In the genomic region with DNA sequence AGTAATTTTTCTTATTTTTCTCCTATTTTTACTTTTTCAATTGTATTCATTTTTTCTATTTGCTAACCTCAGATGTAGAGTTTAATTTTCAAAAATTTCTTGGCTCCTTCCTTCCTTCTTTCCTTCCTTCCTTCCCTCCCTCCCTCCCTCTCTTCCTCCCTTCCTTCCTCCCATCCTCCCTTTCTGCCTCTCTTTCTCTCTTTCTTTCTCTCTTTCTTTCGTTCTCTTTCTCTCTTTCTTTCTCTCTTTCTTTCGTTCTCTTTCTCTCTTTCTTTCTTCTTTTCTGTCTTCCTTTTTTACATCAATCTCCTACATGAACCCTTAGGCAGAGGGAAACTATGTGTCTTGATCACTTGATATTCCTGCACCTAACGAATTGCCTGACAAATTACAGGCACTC, we compare ENCODE assay signal across 24 cellular contexts. TPM values are rescaled to one million over a fixed set of nuclear protein-coding genes. Genes with fewer than 3 reads are reported as not detected.
"Had no signal": no experiment of that assay in that cellular context is flagged by ENCODE, and none has a peak within 500 bp of the region (broad histone marks: within the 10 kb centered on the region; RNA-seq: fewer than 3 reads in every experiment).

No MANE protein-coding gene starts in this region.

- H3K9me3 ChIP-seq: psoas muscle, SK-N-SH, vagina had no signal

- ATAC-seq: left ventricle myocardium superior; psoas muscle; right cardiac atrium; stimulated activated naive CD8-positive, alpha-beta T cell treated with anti-CD3 and anti-CD28 coated beads, Interleukin-15, amount 100 ng/mL, for 72 hours had no signal

- H3K27me3 Mint-ChIP-seq: memory B cell; stimulated activated naive CD8-positive, alpha-beta T cell treated with anti-CD3 and anti-CD28 coated beads, Interleukin-15, amount 100 ng/mL, for 72 hours had no signal

- H3K36me3 ChIP-seq: neural progenitor cell, vagina had no signal

- H3K4me1 ChIP-seq: neural progenitor cell, psoas muscle had no signal

- H3K27ac ChIP-seq: dorsolateral prefrontal cortex, epithelial cell of prostate, neural progenitor cell, psoas muscle, vagina, VCaP had no signal

- H3K4me3 Mint-ChIP-seq: activated T-helper 1 cell treated with anti-CD3 and anti-CD28 coated beads, Interleukin-12 subunit alpha, Interleukin-12 subunit beta, Interleukin-2, Interleukin-4 antibody, amounts not matched to agents 30 ng/mL and 10 ng/mL and 1 ng/mL, durations not matched to agents 14 hours and 24 hours and 36 hours; brain; memory B cell; neural progenitor cell; stimulated activated naive CD8-positive, alpha-beta T cell treated with anti-CD3 and anti-CD28 coated beads, Interleukin-15, amount 100 ng/mL, for 72 hours had no signal

- H3K9me3 Mint-ChIP-seq: brain; memory B cell; neural progenitor cell; stimulated activated naive CD8-positive, alpha-beta T cell treated with anti-CD3 and anti-CD28 coated beads, Interleukin-15, amount 100 ng/mL, for 72 hours had no signal

- H3K27me3 ChIP-seq: dorsolateral prefrontal cortex, neural progenitor cell, vagina had no signal

- DNase-seq: activated CD4-positive, CD25-positive, alpha-beta regulatory T cell treated with anti-CD3 and anti-CD28 coated beads, Interleukin-2, amount 50 U/mL, for 72 hours; activated CD8-positive, alpha-beta memory T cell treated with anti-CD3 and anti-CD28 coated beads, Interleukin-2, amount 50 U/mL, for 4 hours; anterior cingulate cortex; caudate nucleus; dorsolateral prefrontal cortex; foreskin fibroblast; left ventricle myocardium superior; psoas muscle; right cardiac atrium; SK-N-SH; stimulated activated naive CD8-positive, alpha-beta T cell treated with anti-CD3 and anti-CD28 coated beads, Interleukin-15, amount 100 ng/mL, for 72 hours; trophoblast cell had no signal

- H3K27ac Mint-ChIP-seq: brain; memory B cell; neural progenitor cell; stimulated activated naive CD8-positive, alpha-beta T cell treated with anti-CD3 and anti-CD28 coated beads, Interleukin-15, amount 100 ng/mL, for 72 hours had no signal

- H3K36me3 Mint-ChIP-seq: brain, memory B cell, neural progenitor cell had no signal

- H3K4me3 ChIP-seq: dorsolateral prefrontal cortex, neural progenitor cell, psoas muscle, vagina had no signal

- H3K4me1 Mint-ChIP-seq: brain, neural progenitor cell had no signal

RNA-seq across cellular contexts. Expression of gene GYS2, which starts 12.4 kb away (rescaled TPM):
- total RNA-seq: glomerular endothelial cell, left ventricle myocardium superior, mononuclear cell, osteocyte, skeletal muscle tissue, temporal lobe had no signal
- polyA plus RNA-seq: SK-N-SH had no signal
